8 cellular contexts compared by ENCODE assay signal in the genomic region with DNA sequence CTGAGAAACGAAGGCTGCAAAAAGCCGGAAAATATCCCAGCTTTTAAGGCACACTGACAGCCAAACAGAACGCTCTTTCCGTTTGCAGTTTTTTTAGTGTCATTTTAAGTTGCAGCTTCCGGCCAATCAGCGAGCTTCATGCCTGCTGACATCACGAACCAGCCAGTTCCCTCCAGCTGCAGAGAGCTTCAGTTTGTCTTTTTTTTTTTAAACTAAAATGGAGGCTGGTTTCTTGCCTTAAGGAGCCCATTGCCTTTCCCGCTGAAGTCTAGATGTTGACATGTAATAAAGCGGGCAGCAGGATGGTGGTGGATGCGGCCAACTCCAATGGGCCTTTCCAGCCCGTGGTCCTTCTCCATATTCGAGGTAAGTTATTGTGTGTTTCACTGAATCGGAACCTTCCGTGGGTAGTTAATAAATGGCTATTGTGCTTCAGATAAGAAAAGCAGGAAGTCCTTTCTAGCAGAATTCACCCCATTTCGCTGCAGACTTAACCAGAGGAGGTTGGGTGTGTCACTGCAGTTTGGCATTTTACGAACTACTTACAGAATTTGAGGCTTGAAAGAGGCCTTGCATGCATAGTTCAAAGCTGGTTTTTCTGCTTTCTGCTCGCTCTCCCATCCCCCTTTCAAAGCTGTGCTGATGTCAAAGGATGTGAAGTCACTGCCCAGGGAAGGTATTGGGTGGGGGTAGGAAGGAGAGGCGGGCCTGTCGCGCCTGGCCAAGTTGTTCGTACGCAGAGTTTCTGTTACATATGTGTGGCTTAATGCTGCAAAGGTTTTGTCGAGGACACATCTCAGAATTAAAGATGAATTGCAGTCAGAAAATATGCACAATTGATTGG. TPM values are rescaled to one million over a fixed set of nuclear protein-coding genes. Genes with fewer than 3 reads are reported as not detected.
DNase-seq lines count a peak whose midpoint lies in the region; ATAC-seq and TF ChIP-seq lines count a peak whose summit lies in the region.

No MANE protein-coding gene starts in this region.

- no peaks in the 10 kb centered on the region for H3K9me3 Mint-ChIP-seq in central memory CD8-positive, alpha-beta T cell

- ATAC-seq in GM19043 (IDR thresholded peaks at IDR 0.05; ENCODE audit: low read depth, unreplicated experiment): peak; percentile 92
- peak; percentile 77 for ATAC-seq in HG03342 (IDR thresholded peaks at IDR 0.05; ENCODE audit: unreplicated experiment)
- peak; percentile 90 for ATAC-seq in central memory CD8-positive, alpha-beta T cell (replicated peaks; ENCODE audit: extremely low read depth, poor library complexity, severe bottlenecking)

- H3K4me3 Mint-ChIP-seq in central memory CD8-positive, alpha-beta T cell: peak overlapping the region; percentile 88

- H3K27me3 Mint-ChIP-seq in central memory CD8-positive, alpha-beta T cell: no peaks in the 10 kb centered on the region

- H3K9me3 ChIP-seq in spleen: peaks cover 0 to 5% (median 0%) of the 10 kb centered on the region in 8 donors

- H3K27ac ChIP-seq in spleen: peak overlapping the region; percentile 93 to 100 (median 99)

- H3K4me3 ChIP-seq in spleen: peak overlapping the region; percentile 33 to 80 (median 54)

- peak overlapping the region; percentile 98 for H3K27ac Mint-ChIP-seq in central memory CD8-positive, alpha-beta T cell (ENCODE audit: low read depth)

- peaks cover 38 to 65% (median 55%) of the 10 kb centered on the region in 6 donors for H3K4me1 ChIP-seq in spleen

- 0 to 1% (median 0%) methylated on average over 23 of the region's 23 CpGs for WGBS in spleen, 5 donors

- peaks cover 0 to 28% (median 2%) of the 10 kb centered on the region in 6 donors for H3K36me3 ChIP-seq in spleen

- peak; percentile 36 to 75 (median 70) for TF ChIP-seq POLR2A in spleen (IDR thresholded peaks at IDR 0.05)

- DNase-seq in AML-193 (lab: John Stamatoyannopoulos, UW) (peak; percentile 94 to 96), NCI-H345 (lab: John Stamatoyannopoulos, UW) (peak; percentile 94), iris pigment epithelial cell (ENCODE audit: low read depth) (peak; percentile 97), spleen (peak; percentile 94)
- peak; percentile 36 to 71 (median 60) for DNase-seq in activated CD4-positive, CD25-positive, alpha-beta regulatory T cell (lab: John Stamatoyannopoulos, UW)
- DNase-seq in central memory CD8-positive, alpha-beta T cell (ENCODE audit: low spot score in 2 of 2): peak; percentile 66 to 92

- H3K36me3 Mint-ChIP-seq in central memory CD8-positive, alpha-beta T cell (ENCODE audit: insufficient read depth): peaks cover 32% of the 10 kb centered on the region

- no peaks in the 10 kb centered on the region for H3K27me3 ChIP-seq in spleen (replicated peaks in 1 of 7)

- peak in 1 of 11 experiments; percentile 3 for TF ChIP-seq CTCF in spleen (IDR thresholded peaks at IDR 0.05 in 8 of 11, conservative IDR thresholded peaks at IDR 0.05 in 3 of 11)

- intact Hi-C loops in spleen (cut with DNase I; ENCODE audit: low total_unique reads): no loop called here

- H3K4me1 Mint-ChIP-seq in central memory CD8-positive, alpha-beta T cell: peaks cover 54% of the 10 kb centered on the region

RNA-seq across cellular contexts. Expression of a gene that starts 48.4 kb away (rescaled TPM):
- total RNA-seq in spleen: 100 to 1,000 TPM; 193 to 322 (median 219) TPM
- 10 to 100 TPM; 80.8 to 95.3 (median 84.4) TPM for polyA plus RNA-seq in spleen

Comparison
In these comparisons a context has a peak if more than half of its experiments do, and no peak if none do; other contexts are left out.
1. Peak in every context shown above with its lines: DNase-seq, ATAC-seq, H3K4me3 ChIP-seq and H3K27ac ChIP-seq.